18 cellular contexts compared by ENCODE assay signal in the genomic region with DNA sequence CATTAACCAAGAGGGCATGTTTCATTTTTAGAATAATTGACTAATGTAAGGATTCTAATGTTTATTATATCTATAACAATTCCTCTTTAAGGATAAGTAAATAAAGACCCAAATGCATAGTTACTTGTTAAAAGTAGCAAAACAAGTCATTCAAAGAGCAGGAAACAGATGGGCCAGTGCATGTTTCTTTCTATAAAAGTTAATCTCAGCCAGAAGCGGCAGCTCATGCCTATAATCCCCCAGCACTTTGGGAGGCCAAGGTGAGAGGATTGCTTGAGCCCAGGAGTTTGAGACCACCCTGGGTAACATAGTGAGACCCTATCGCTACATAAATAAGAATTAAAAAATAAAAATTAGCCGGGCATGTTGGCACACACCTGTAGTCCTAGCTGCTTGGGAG.
DNase-seq lines count a peak whose midpoint lies in the region; ATAC-seq and TF ChIP-seq lines count a peak whose summit lies in the region.
"Had no signal": no experiment of that assay in that cellular context is flagged by ENCODE, and none has a peak within 500 bp of the region (broad histone marks: within the 10 kb centered on the region; RNA-seq: fewer than 3 reads in every experiment).

No MANE protein-coding gene starts in this region.

- H3K9me3 ChIP-seq in T-helper 17 cell (ENCODE audit: control insufficient read depth, low read length, poor library complexity, severe bottlenecking) (no peaks in the 10 kb centered on the region), neural progenitor cell (ENCODE audit: low read depth) (no peaks in the 10 kb centered on the region), Caco-2 (no peaks in the 10 kb centered on the region)
- H3K9me3 ChIP-seq: SJCRH30 had no signal

- peaks cover 46% of the 10 kb centered on the region for H3K4me1 Mint-ChIP-seq in activated naive CD8-positive, alpha-beta T cell (ENCODE audit: low read depth)
- H3K4me1 Mint-ChIP-seq in activated naive CD8-positive, alpha-beta T cell treated with anti-CD3 and anti-CD28 coated beads, Interleukin-2, amount 50 U/mL, for 24 hours, result peaks cover 32% of the 10 kb centered on the region
- H3K4me1 Mint-ChIP-seq in T-helper 17 cell, result peaks cover 17% of the 10 kb centered on the region
- peaks cover 45 to 67% (median 62%) of the 10 kb centered on the region in 3 donors for H3K4me1 Mint-ChIP-seq in naive B cell
- H3K4me1 Mint-ChIP-seq in neural progenitor cell, result peaks cover 2% of the 10 kb centered on the region
- peaks cover 16% of the 10 kb centered on the region for H3K4me1 Mint-ChIP-seq in Caco-2 (ENCODE audit: low read depth, unreplicated experiment)

- POLR2A ChIA-PET in Caco-2 (lab: Charles Lee), result no interaction called here

- no peaks in the 10 kb centered on the region for H3K36me3 ChIP-seq in neural progenitor cell
- no peaks in the 10 kb centered on the region for H3K36me3 ChIP-seq in Caco-2 (ENCODE audit: control insufficient read depth, insufficient read depth, low read length)
- H3K36me3 ChIP-seq: SJCRH30 had no signal

- H3F3A ChIP-seq in neural progenitor cell (ENCODE audit: low read depth), result peaks cover 14% of the 10 kb centered on the region

- CTCF ChIA-PET in Caco-2 (lab: Charles Lee), result no interaction called here

- H2AFZ ChIP-seq in neural progenitor cell (replicated peaks), result no peak overlapping the region

- no peak overlapping the region for H3K4me3 ChIP-seq in neural progenitor cell
- H3K4me3 ChIP-seq in Caco-2 (ENCODE audit: low read depth, low read length), result no peak overlapping the region
- H3K4me3 ChIP-seq: SJCRH30 had no signal

- no TSS peak for BruUV-seq in Caco-2 (replicated peaks; lab: Mats Ljungman, UMichigan)

- no peak for DNase-seq in activated naive CD8-positive, alpha-beta T cell treated with anti-CD3 and anti-CD28 coated beads, Interleukin-2, amount 50 U/mL, for 24 hours
- DNase-seq in T-helper 17 cell (no peak), naive B cell (no peak), neural progenitor cell (ENCODE audit: low spot score) (no peak), Caco-2 (no peak), NCI-H2227 (lab: John Stamatoyannopoulos, UW; ENCODE audit: unreplicated experiment) (no peak)
- DNase-seq: DMS79 treated with DMSO at 0.1 percent for 48 hours, HCEC 1CT, Kasumi-1, NCI-H1105, NCI-H1694 treated with DMSO at 0.1 percent for 48 hours, NCI-H2107, NCI-H748 treated with DMSO at 0.1 percent for 48 hours, SJCRH30 had no signal

- H3K4me1 ChIP-seq in neural progenitor cell, result no peaks in the 10 kb centered on the region
- H3K4me1 ChIP-seq in Caco-2, result peaks cover 31% of the 10 kb centered on the region

- no peaks in the 10 kb centered on the region for H3K27me3 Mint-ChIP-seq in activated naive CD8-positive, alpha-beta T cell
- no peaks in the 10 kb centered on the region for H3K27me3 Mint-ChIP-seq in activated naive CD8-positive, alpha-beta T cell treated with anti-CD3 and anti-CD28 coated beads, Interleukin-2, amount 50 U/mL, for 24 hours
- H3K27me3 Mint-ChIP-seq in T-helper 17 cell (no peaks in the 10 kb centered on the region), naive B cell (no peaks in the 10 kb centered on the region), neural progenitor cell (ENCODE audit: insufficient read depth, low read depth) (no peaks in the 10 kb centered on the region), Caco-2 (ENCODE audit: insufficient read depth, unreplicated experiment) (no peaks in the 10 kb centered on the region)
- H3K27me3 Mint-ChIP-seq: IgD-negative memory B cell had no signal

- H3K4me2 ChIP-seq in neural progenitor cell, result no peak overlapping the region

- ATAC-seq in activated naive CD8-positive, alpha-beta T cell treated with anti-CD3 and anti-CD28 coated beads, Interleukin-2, amount 50 U/mL, for 24 hours, result no peak
- ATAC-seq in T-helper 17 cell (no peak), naive B cell (ENCODE audit: low read depth in 2 of 2) (no peak), HG03439 (IDR thresholded peaks at IDR 0.05; ENCODE audit: unreplicated experiment) (no peak)

- H3K9ac ChIP-seq in neural progenitor cell, result no peak overlapping the region

- TF ChIP-seq CTCF in neural progenitor cell (IDR thresholded peaks at IDR 0.05), result no peak
- TF ChIP-seq CTCF in Caco-2 (IDR thresholded peaks at IDR 0.05; ENCODE audit: insufficient read depth in 1 of 2, low read depth in 1 of 2, low read length in 1 of 2, severe bottlenecking in 1 of 2, unreplicated experiment in 1 of 2), result no peak

- peaks cover 1% of the 10 kb centered on the region for H3K36me3 Mint-ChIP-seq in activated naive CD8-positive, alpha-beta T cell
- peaks cover 1% of the 10 kb centered on the region for H3K36me3 Mint-ChIP-seq in activated naive CD8-positive, alpha-beta T cell treated with anti-CD3 and anti-CD28 coated beads, Interleukin-2, amount 50 U/mL, for 24 hours (ENCODE audit: low read depth)
- peaks cover 2% of the 10 kb centered on the region for H3K36me3 Mint-ChIP-seq in T-helper 17 cell (ENCODE audit: low read depth)
- peaks cover 0 to 11% of the 10 kb centered on the region in 2 donors for H3K36me3 Mint-ChIP-seq in naive B cell
- no peaks in the 10 kb centered on the region for H3K36me3 Mint-ChIP-seq in neural progenitor cell
- no peaks in the 10 kb centered on the region for H3K36me3 Mint-ChIP-seq in Caco-2 (ENCODE audit: insufficient read depth, unreplicated experiment)

- H4K20me1 ChIP-seq in neural progenitor cell (ENCODE audit: low read depth), result no peaks in the 10 kb centered on the region

- no peaks in the 10 kb centered on the region for H3K9me3 Mint-ChIP-seq in activated naive CD8-positive, alpha-beta T cell (ENCODE audit: low read depth)
- no peaks in the 10 kb centered on the region for H3K9me3 Mint-ChIP-seq in activated naive CD8-positive, alpha-beta T cell treated with anti-CD3 and anti-CD28 coated beads, Interleukin-2, amount 50 U/mL, for 24 hours
- H3K9me3 Mint-ChIP-seq in naive B cell, result peaks cover 0 to 9% (median 4%) of the 10 kb centered on the region in 7 donors
- H3K9me3 Mint-ChIP-seq in neural progenitor cell, result no peaks in the 10 kb centered on the region
- H3K9me3 Mint-ChIP-seq in Caco-2 (ENCODE audit: unreplicated experiment), result no peaks in the 10 kb centered on the region

- no peak overlapping the region for H3K4me3 Mint-ChIP-seq in activated naive CD8-positive, alpha-beta T cell
- H3K4me3 Mint-ChIP-seq in activated naive CD8-positive, alpha-beta T cell treated with anti-CD3 and anti-CD28 coated beads, Interleukin-2, amount 50 U/mL, for 24 hours, result no peak overlapping the region
- H3K4me3 Mint-ChIP-seq in T-helper 17 cell (no peak overlapping the region), naive B cell (peak overlapping the region in 2 of 8 donors; percentile 25 to 53), neural progenitor cell (no peak overlapping the region), Caco-2 (ENCODE audit: unreplicated experiment) (no peak overlapping the region)

- H3K27ac ChIP-seq in neural progenitor cell, result no peak overlapping the region
- H3K27ac ChIP-seq: HL-60, SJCRH30 had no signal

- H3K79me2 ChIP-seq in neural progenitor cell (ENCODE audit: low read depth), result peaks cover 2% of the 10 kb centered on the region

- peak overlapping the region; percentile 70 for H3K27ac Mint-ChIP-seq in activated naive CD8-positive, alpha-beta T cell
- no peak overlapping the region for H3K27ac Mint-ChIP-seq in activated naive CD8-positive, alpha-beta T cell treated with anti-CD3 and anti-CD28 coated beads, Interleukin-2, amount 50 U/mL, for 24 hours
- peak overlapping the region; percentile 37 for H3K27ac Mint-ChIP-seq in T-helper 17 cell
- peak overlapping the region in 5 of 6 donors; percentile 67 to 80 (median 75) for H3K27ac Mint-ChIP-seq in naive B cell
- H3K27ac Mint-ChIP-seq in neural progenitor cell, result no peak overlapping the region
- no peak overlapping the region for H3K27ac Mint-ChIP-seq in Caco-2 (ENCODE audit: unreplicated experiment)

- intact Hi-C loops in Caco-2 (cut with micrococcal nuclease; ENCODE audit: unreplicated experiment), result no loop called here

- H3K27me3 ChIP-seq in neural progenitor cell (no peaks in the 10 kb centered on the region), Caco-2 (replicated peaks; ENCODE audit: control insufficient read depth, insufficient read depth, low read length) (no peaks in the 10 kb centered on the region)
- H3K27me3 ChIP-seq: SJCRH30 had no signal

Comparison
In these comparisons a context has a peak if more than half of its experiments do, and no peak if none do; other contexts are left out.
1. H3K27ac Mint-ChIP-seq: peak in activated naive CD8-positive, alpha-beta T cell (single experiment), T-helper 17 cell (single experiment) and naive B cell (5 of 6); none in activated naive CD8-positive, alpha-beta T cell treated with anti-CD3 and anti-CD28 coated beads, Interleukin-2, amount 50 U/mL, for 24 hours (single experiment), neural progenitor cell (single experiment) and Caco-2 (single experiment).